Comparison of ENCODE assay signal across 21 cellular contexts in genomic region chr6:34095741-34096140, GRCh38. TPM values are rescaled to one million over a fixed set of nuclear protein-coding genes. Genes with fewer than 3 reads are reported as not detected.
DNase-seq lines count a peak whose midpoint lies in the region; ATAC-seq, FAIRE-seq and TF ChIP-seq lines count a peak whose summit lies in the region.
"Had no signal": no experiment of that assay in that cellular context is flagged by ENCODE, and none has a peak within 500 bp of the region (broad histone marks: within the 10 kb centered on the region; RNA-seq: fewer than 3 reads in every experiment).

No MANE protein-coding gene starts in this region.

- H4K5ac ChIP-seq in H1 (ENCODE audit: insufficient read length, low read depth, low read length): no peak overlapping the region

- peak overlapping the region; percentile 27; the same call in 1 of the 2 replicates for H3K18ac ChIP-seq in H1 (ENCODE audit: extremely low read depth, low read length)

- peak overlapping the region; percentile 69; the same call in 1 of the 2 replicates for H2AK5ac ChIP-seq in H1 (ENCODE audit: low read depth, low read length)

- H3K27me3 ChIP-seq in H1 (replicated peaks in 1 of 4; ENCODE audit: control insufficient read depth in 3 of 4, extremely low read depth in 1 of 4, insufficient read depth in 3 of 4, low read length in 3 of 4) (no peaks in the 10 kb centered on the region), thyroid gland (no peaks in the 10 kb centered on the region), suprapubic skin (peaks cover 65% of the 10 kb centered on the region)
- H3K27me3 ChIP-seq: BLaER1 had no signal

- intact Hi-C loops in thyroid gland (cut with DNase I): no loop called here

- 77% methylated on average over 9 of the region's 10 CpGs; no CpG with 5 or more reads in 1 of the 2 experiments for WGBS in H1 (ENCODE audit: extremely low coverage in 1 of 2, insufficient coverage in 1 of 2, insufficient read length in 1 of 2, insufficient replicate concordance in 2 of 2, low coverage in 1 of 2, low lambda C conversion rate in 2 of 2, missing lambda C conversion rate in 1 of 2), 2 experiments
- 34 to 61% methylated on average over 8 to 9 of the region's 10 CpGs for WGBS in thyroid gland, 2 donors
- 52% methylated on average over 10 of the region's 10 CpGs for WGBS in suprapubic skin

- FAIRE-seq in H1 (lab: Jason Lieb, UNC): no peak
- FAIRE-seq: A549, K562 had no signal

- no peak overlapping the region for H3K23ac ChIP-seq in H1 (ENCODE audit: insufficient read length)

- no peak overlapping the region for H3K4ac ChIP-seq in H1 (replicated peaks; ENCODE audit: insufficient read length, low read depth, low read length)

- peak overlapping the region; percentile 87 for H2BK12ac ChIP-seq in H1 (ENCODE audit: low read depth, low read length)

- no peak for TF ChIP-seq RAD21 in H1 (IDR thresholded peaks at IDR 0.05 in 1 of 2, conservative IDR thresholded peaks at IDR 0.05 in 1 of 2; ENCODE audit: low read depth in 2 of 2, low read length in 2 of 2)

- H3K23me2 ChIP-seq in H1 (ENCODE audit: low read depth, low read length): no peaks in the 10 kb centered on the region

- no peaks in the 10 kb centered on the region; the same call in 1 of the 2 replicates for H3K79me1 ChIP-seq in H1 (ENCODE audit: low read depth, low read length)

- no peak overlapping the region for H2BK5ac ChIP-seq in H1 (ENCODE audit: low read depth, low read length)

- H4K91ac ChIP-seq in H1 (replicated peaks; ENCODE audit: insufficient read length, low read length): peak overlapping the region; percentile 22

- H3K4me2 ChIP-seq in H1 (ENCODE audit: insufficient read depth in 1 of 2, low read depth in 2 of 2, low read length in 2 of 2): no peak overlapping the region
- H3K4me2 ChIP-seq: A549 had no signal

- H3K27ac ChIP-seq in H1 (ENCODE audit: low read depth, low read length) (no peak overlapping the region), thyroid gland (peak overlapping the region in 1 of 3 donors; percentile 83), suprapubic skin (no peak overlapping the region)
- H3K27ac ChIP-seq: A549, BLaER1, SK-N-MC had no signal

- no peak overlapping the region for H2BK20ac ChIP-seq in H1 (ENCODE audit: low read length)

- H3K36me3 ChIP-seq in H1 (ENCODE audit: control insufficient read depth in 2 of 4, insufficient read depth in 4 of 4, low read length in 3 of 4): no peaks in the 10 kb centered on the region; a peak in 1 of 8 replicates
- H3K36me3 ChIP-seq in thyroid gland: no peaks in the 10 kb centered on the region
- no peaks in the 10 kb centered on the region for H3K36me3 ChIP-seq in suprapubic skin
- H3K36me3 ChIP-seq: BLaER1 had no signal

- H3K56ac ChIP-seq in H1 (replicated peaks; ENCODE audit: insufficient read length, low read depth, low read length): no peak overlapping the region

- H3K4me3 ChIP-seq in H1 (ENCODE audit: extremely low read depth in 1 of 4, insufficient read depth in 2 of 4, low read depth in 3 of 4, low read length in 4 of 4) (no peak overlapping the region), thyroid gland (replicated peaks in 1 of 3) (no peak overlapping the region), suprapubic skin (no peak overlapping the region)
- H3K4me3 ChIP-seq: A549, BLaER1, K562, SK-N-MC had no signal

- no peak overlapping the region for H2BK120ac ChIP-seq in H1 (replicated peaks; ENCODE audit: low read depth, low read length)

- H3K9me3 ChIP-seq in H1 (ENCODE audit: insufficient read depth in 2 of 2, low read depth in 1 of 2, low read length in 1 of 2) (no peaks in the 10 kb centered on the region), thyroid gland (no peaks in the 10 kb centered on the region), suprapubic skin (no peaks in the 10 kb centered on the region)
- H3K9me3 ChIP-seq: A549, BLaER1 had no signal

- POLR2A ChIA-PET in H1 (lab: Charles Lee; ENCODE audit: partially characterized antibody): interaction anchor here (1.0 kb wide), 1 partner anchor 49 kb away, joined by 3 read pairs; no protein-coding TSS in a partner anchor

- TF ChIP-seq POLR2A in H1 (IDR thresholded peaks at IDR 0.05; ENCODE audit: control extremely low read depth in 1 of 2, low read depth in 2 of 2, low read length in 2 of 2) (no peak), thyroid gland (IDR thresholded peaks at IDR 0.05) (no peak), suprapubic skin (IDR thresholded peaks at IDR 0.05) (no peak), GM18505 (IDR thresholded peaks at IDR 0.05; ENCODE audit: borderline replicate concordance, extremely low read depth, insufficient read depth, insufficient read length) (no peak)

- ATAC-seq in GM18505 (IDR thresholded peaks at IDR 0.05; ENCODE audit: unreplicated experiment): no peak
- ATAC-seq: A549; CD8-positive, alpha-beta T cell; K562; Panc1 had no signal

- peaks cover 0 to 30% (median 15%) of the 10 kb centered on the region in 4 experiments; a peak in 6 of 7 replicates for H3K4me1 ChIP-seq in H1 (replicated peaks in 1 of 4; ENCODE audit: control insufficient read depth in 3 of 4, insufficient read depth in 4 of 4, low read length in 3 of 4)
- H3K4me1 ChIP-seq in thyroid gland: peaks cover 13 to 31% of the 10 kb centered on the region in 2 donors
- peaks cover 6% of the 10 kb centered on the region for H3K4me1 ChIP-seq in suprapubic skin
- H3K4me1 ChIP-seq: A549 had no signal

- peak; percentile 10 to 25 for DNase-seq in NCI-H524 (lab: John Stamatoyannopoulos, UW)
- no peak for DNase-seq in NCI-H524 treated with DMSO at 0.1 percent for 48 hours (lab: John Stamatoyannopoulos, UW)
- peak; percentile 70 for DNase-seq in NCI-H345 (lab: John Stamatoyannopoulos, UW)
- no peak for DNase-seq in H1 (ENCODE audit: low read depth in 1 of 2, low spot score in 2 of 2)
- DNase-seq in thyroid gland: peak; percentile 21 to 37
- DNase-seq in suprapubic skin (ENCODE audit: low spot score in 2 of 2): no peak
- no peak for DNase-seq in stimulated activated CD4-positive, alpha-beta T cell treated with anti-CD3 and anti-CD28 coated beads, Interleukin-15, amount 100 ng/mL, for 24 hours
- DNase-seq: CD8-positive, alpha-beta T cell; H7; HFFc6; NCI-H1105 treated with DMSO at 0.1 percent for 48 hours; NCI-H187 treated with DMSO at 0.1 percent for 48 hours; NCI-H446; NCI-H82; SHP77 had no signal

- no peak overlapping the region for H3K14ac ChIP-seq in H1 (ENCODE audit: insufficient read length)

- TF ChIP-seq EP300 in H1 (IDR thresholded peaks at IDR 0.05; ENCODE audit: borderline replicate concordance in 1 of 2, low read depth in 2 of 2, low read length in 2 of 2): no peak
- TF ChIP-seq EP300 in suprapubic skin (IDR thresholded peaks at IDR 0.05): no peak

- H2BK15ac ChIP-seq in H1 (ENCODE audit: low read length): no peak overlapping the region

- no peaks in the 10 kb centered on the region for H3K79me2 ChIP-seq in H1 (ENCODE audit: control insufficient read depth in 1 of 2, insufficient read depth in 2 of 2, low read length in 2 of 2)

- peaks cover 0 to 3% of the 10 kb centered on the region in 2 experiments for H4K20me1 ChIP-seq in H1 (replicated peaks in 1 of 2; ENCODE audit: control insufficient read depth in 1 of 2, insufficient read depth in 2 of 2, low read length in 2 of 2)
- H4K20me1 ChIP-seq: BLaER1 had no signal

- CTCF ChIA-PET in H1 (lab: Charles Lee; ENCODE audit: partially characterized antibody): no interaction called here

- TF ChIP-seq CTCF in H1 (IDR thresholded peaks at IDR 0.05; ENCODE audit: control extremely low read depth in 1 of 3, insufficient read depth in 1 of 3, low read depth in 1 of 3, low read length in 3 of 3) (no peak), thyroid gland (IDR thresholded peaks at IDR 0.05) (no peak), suprapubic skin (IDR thresholded peaks at IDR 0.05) (no peak)

- H3K9ac ChIP-seq in H1 (replicated peaks in 1 of 4; ENCODE audit: extremely low read depth in 1 of 4, low read depth in 3 of 4, low read length in 3 of 4): no peak overlapping the region
- H3K9ac ChIP-seq: BLaER1 had no signal

- H4K8ac ChIP-seq in H1 (ENCODE audit: extremely low read depth, insufficient read depth, low read length): no peak overlapping the region

- no peak overlapping the region for H2AFZ ChIP-seq in H1 (ENCODE audit: low read length)

TF ChIP-seq in H1, 55 proteins besides CTCF, POLR2A, EP300 and RAD21:
- TF ChIP-seq RFX5 (IDR thresholded peaks at IDR 0.05; ENCODE audit: borderline replicate concordance, low read depth, low read length) (no peak), CREB1 (IDR thresholded peaks at IDR 0.05) (no peak), TAF7 (optimal IDR thresholded peaks at IDR 0.05; ENCODE audit: borderline replicate concordance, low read depth, low read length) (no peak), SRF (IDR thresholded peaks at IDR 0.05; ENCODE audit: low read depth, low read length) (no peak), POLR2AphosphoS5 (IDR thresholded peaks at IDR 0.05; ENCODE audit: low read depth, low read length) (no peak), RXRA (IDR thresholded peaks at IDR 0.05; ENCODE audit: insufficient read depth, low read depth, low read length) (no peak), CTBP2 (IDR thresholded peaks at IDR 0.05; ENCODE audit: borderline replicate concordance, insufficient read depth, insufficient read length, low read length) (no peak), TCF12 (IDR thresholded peaks at IDR 0.05; ENCODE audit: low read depth, low read length) (no peak), EGR1 (IDR thresholded peaks at IDR 0.05; ENCODE audit: borderline replicate concordance, low read depth, low read length) (no peak), BRCA1 (IDR thresholded peaks at IDR 0.05; ENCODE audit: low read depth, low read length) (no peak), POU5F1 (IDR thresholded peaks at IDR 0.05; ENCODE audit: low read depth, low read length) (no peak), SP2 (IDR thresholded peaks at IDR 0.05; ENCODE audit: low read length) (no peak)

RNA-seq across cellular contexts. Expression of gene GRM4, which starts 50.1 kb away (rescaled TPM):
- 18.7 and 21.5 TPM in 2 replicates for total RNA-seq in H1 (2021; fragmentation: NEBNext Ultra II Directional; extraction: Animal tissue kit (Norgen Biotek cat#: 25700))
- 19.6 and 24.2 TPM in 2 replicates for polyA plus RNA-seq in H1 (2011; rRNA removed)
- 9.2 TPM for polyA plus RNA-seq in H1 (2011; cell fraction: cytosol; rRNA removed)
- polyA plus RNA-seq in H1 (2011; cell fraction: nucleus; rRNA removed): 32.8 TPM
- 9.0 to 19.1 TPM (median 15.6 TPM) in 4 replicates for polyA plus RNA-seq in H1 (2012, experiment 1 of 2)
- polyA plus RNA-seq in H1 (2012, experiment 2 of 2): 9.6 TPM
- 27.2 TPM for polyA plus RNA-seq in H1 (2013, experiment 1 of 2)
- polyA plus RNA-seq in H1 (2013, experiment 2 of 2): 27.6 TPM
- 15.4 and 22.9 TPM in 2 replicates for polyA minus RNA-seq in H1 (2011; rRNA and poly(A)+ RNA removed)
- polyA minus RNA-seq in H1 (2011; cell fraction: cytosol; rRNA and poly(A)+ RNA removed): 17.1 TPM
- polyA minus RNA-seq in H1 (2011; cell fraction: nucleus; rRNA and poly(A)+ RNA removed): 16.3 TPM
- total RNA-seq in thyroid gland (under 1 TPM in 1 of 4 donors, not detected in 3; under 0.01 TPM), suprapubic skin (not detected)
- polyA plus RNA-seq: K562 had no signal

Comparison
In these comparisons a context has a peak if more than half of its experiments do, and no peak if none do; other contexts are left out.
1. DNase-seq: peak in NCI-H524 (2 of 2), NCI-H345 (single experiment) and thyroid gland (2 of 2); none in NCI-H524 treated with DMSO at 0.1 percent for 48 hours (single experiment), H1 (0 of 2), suprapubic skin (0 of 2) and stimulated activated CD4-positive, alpha-beta T cell treated with anti-CD3 and anti-CD28 coated beads, Interleukin-15, amount 100 ng/mL, for 24 hours (single experiment).
2. RNA of gene GRM4, which starts 50.1 kb away (total RNA-seq): 18.7 to 21.5 TPM in H1; under 0.01 TPM in thyroid gland and not detected in suprapubic skin; every median in the first group is over 10 times any median in the second.